Comparison of ENCODE assay signal across 1 cellular context in genomic region chr14:90399541-90400444, GRCh38.
TF ChIP-seq lines count a peak whose summit lies in the region.

No MANE protein-coding gene starts in this region.

TF ChIP-seq in K562, 482 proteins besides CTCF, POLR2A, EP300 and RAD21 (continued from another document and continues in another):
- no peak for TF ChIP-seq MGA (IDR thresholded peaks at IDR 0.05)
- 0 out of 2 replicates have a peak, but pooled peaks have one; percentile 42 for TF ChIP-seq AFF4 (CRISPR knock-in tag; IDR thresholded peaks at IDR 0.05)
- peak; percentile 90 for TF ChIP-seq CTCFL (IDR thresholded peaks at IDR 0.05; ENCODE audit: borderline replicate concordance, insufficient read depth, low read depth, low read length, poor library complexity, severe bottlenecking)
- TF ChIP-seq CSDE1 (IDR thresholded peaks at IDR 0.05) = no peak
- TF ChIP-seq TRIM24 (IDR thresholded peaks at IDR 0.05) = no peak
- no peak for TF ChIP-seq ZEB2 (IDR thresholded peaks at IDR 0.05)
- no peak for TF ChIP-seq BRD4 (IDR thresholded peaks at IDR 0.05)
- peak; percentile 31; the same call in 1 of the 2 replicates for TF ChIP-seq ZBTB2 (IDR thresholded peaks at IDR 0.05)
- no peak for TF ChIP-seq ZNF785 (CRISPR knock-in tag; IDR thresholded peaks at IDR 0.05)
- TF ChIP-seq NRF1 (conservative IDR thresholded peaks at IDR 0.05 in 1 of 2, IDR thresholded peaks at IDR 0.05 in 1 of 2) = peak; percentile 23 to 47; a peak in 2 of 4 replicates
- TF ChIP-seq FOS (IDR thresholded peaks at IDR 0.05; ENCODE audit: extremely low read depth, insufficient read length) = no peak
- no peak for TF ChIP-seq FOXM1 (IDR thresholded peaks at IDR 0.05; ENCODE audit: low read depth)
- TF ChIP-seq FOXM1 (CRISPR knock-in tag; IDR thresholded peaks at IDR 0.05; ENCODE audit: low read depth) = no peak
- no peak for TF ChIP-seq ZNF561 (CRISPR knock-in tag; conservative IDR thresholded peaks at IDR 0.05)
- no peak for TF ChIP-seq NONO (IDR thresholded peaks at IDR 0.05; ENCODE audit: low read depth in 2 of 2, low read length in 1 of 2)
- no peak for TF ChIP-seq KAT2B (IDR thresholded peaks at IDR 0.05; ENCODE audit: low read depth, low read length)
- TF ChIP-seq MAZ (CRISPR knock-in tag; conservative IDR thresholded peaks at IDR 0.05 in 1 of 2, IDR thresholded peaks at IDR 0.05 in 1 of 2) = peak in 1 of 2 experiments; percentile 55; a peak in 1 of 4 replicates
- no peak for TF ChIP-seq SFPQ (IDR thresholded peaks at IDR 0.05; ENCODE audit: low read depth, low read length)
- peak; percentile 79; the same call in 1 of the 2 replicates for TF ChIP-seq ZBTB7A (IDR thresholded peaks at IDR 0.05; ENCODE audit: borderline replicate concordance, control insufficient read depth, low read depth, low read length)
- no peak for TF ChIP-seq XRCC4 (IDR thresholded peaks at IDR 0.05; ENCODE audit: extremely low read depth, insufficient read depth, insufficient read length)
- TF ChIP-seq STAT6 (CRISPR knock-in tag; IDR thresholded peaks at IDR 0.05) = no peak
- peak; percentile 50 for TF ChIP-seq CREM (IDR thresholded peaks at IDR 0.05; ENCODE audit: low read depth)
- 0 out of 2 replicates have a peak, but pooled peaks have one; percentile 32 for TF ChIP-seq SMAD4 (CRISPR knock-in tag; conservative IDR thresholded peaks at IDR 0.05)
- TF ChIP-seq NR1H2 (CRISPR knock-in tag; IDR thresholded peaks at IDR 0.05) = no peak
- 0 out of 4 replicates have a peak, but pooled peaks of 1 of the 2 experiments have one; percentile 41 for TF ChIP-seq MLLT1 (IDR thresholded peaks at IDR 0.05)
- TF ChIP-seq MEIS2 (IDR thresholded peaks at IDR 0.05; ENCODE audit: partially characterized antibody) = peak; percentile 3
- no peak for TF ChIP-seq ZNF133 (CRISPR knock-in tag; IDR thresholded peaks at IDR 0.05)
- TF ChIP-seq ZNF384 (IDR thresholded peaks at IDR 0.05; ENCODE audit: low read depth, low read length) = 0 out of 2 replicates have a peak, but pooled peaks have one; percentile 15
- TF ChIP-seq SRSF7 (optimal IDR thresholded peaks at IDR 0.05; ENCODE audit: low read depth, low read length) = no peak
- TF ChIP-seq XRCC5 (IDR thresholded peaks at IDR 0.05; ENCODE audit: low read depth, low read length) = peak; percentile 90
